ENCODE assay signal across 11 cellular contexts in genomic region chr7:101924171-101924570, GRCh38.
DNase-seq lines count a peak whose midpoint lies in the region; TF ChIP-seq lines count a peak whose summit lies in the region.
"Had no signal": no experiment of that assay in that cellular context is flagged by ENCODE, and none has a peak within 500 bp of the region (broad histone marks: within the 10 kb centered on the region; RNA-seq: fewer than 3 reads in every experiment).

No MANE protein-coding gene starts in this region.

- H3K27me3 ChIP-seq in ACC112 (ENCODE audit: insufficient read depth, low read length) (no peaks in the 10 kb centered on the region), muscle layer of colon (ENCODE audit: control insufficient read depth in 1 of 2, insufficient read depth in 2 of 2, low read length in 2 of 2) (no peaks in the 10 kb centered on the region)
- H3K27me3 ChIP-seq: right lobe of liver had no signal

- H2AFZ ChIP-seq in ACC112 (ENCODE audit: low read length, unreplicated experiment), result no peak overlapping the region

- H3K4me1 Mint-ChIP-seq in HFFc6 (ENCODE audit: low read depth), result peaks cover 34% of the 10 kb centered on the region

- peaks cover 4% of the 10 kb centered on the region for H3K79me2 ChIP-seq in ACC112 (ENCODE audit: control insufficient read depth, insufficient read depth, low read length, unreplicated experiment)

- in situ Hi-C loops in astrocyte of the spinal cord (cut with HindIII; ENCODE audit: low sequenced_read_pairs), result no loop called here

- peaks cover 2% of the 10 kb centered on the region for H3K27me3 Mint-ChIP-seq in HFFc6 (ENCODE audit: insufficient read depth)

- peak overlapping the region; percentile 12 for H3K9ac ChIP-seq in muscle layer of colon (ENCODE audit: low read length)

- peak overlapping the region; percentile 68 for H3K4me3 Mint-ChIP-seq in HFFc6
- H3K4me3 Mint-ChIP-seq: activated T-helper 1 cell treated with anti-CD3 and anti-CD28 coated beads, Interleukin-12 subunit alpha, Interleukin-12 subunit beta, Interleukin-2, Interleukin-4 antibody, amounts not matched to agents 30 ng/mL and 10 ng/mL and 1 ng/mL, durations not matched to agents 14 hours and 24 hours and 36 hours had no signal

- no peaks in the 10 kb centered on the region for H3K9me3 Mint-ChIP-seq in HFFc6
- H3K9me3 Mint-ChIP-seq: activated T-helper 1 cell treated with anti-CD3 and anti-CD28 coated beads, Interleukin-12 subunit alpha, Interleukin-12 subunit beta, Interleukin-2, Interleukin-4 antibody, amounts not matched to agents 30 ng/mL and 10 ng/mL and 1 ng/mL, durations not matched to agents 14 hours and 24 hours and 36 hours had no signal

- H3K4me1 ChIP-seq in ACC112 (ENCODE audit: control insufficient read depth, insufficient read depth, low read length, unreplicated experiment) (peaks cover 7% of the 10 kb centered on the region), muscle layer of colon (ENCODE audit: insufficient read depth, low read length) (peaks cover 25% of the 10 kb centered on the region)

- TF ChIP-seq CTCF in HFFc6 (IDR thresholded peaks at IDR 0.05), result no peak
- no peak for TF ChIP-seq CTCF in astrocyte of the spinal cord (IDR thresholded peaks at IDR 0.05; ENCODE audit: low read depth, low read length)

- H3K9me3 ChIP-seq in muscle layer of colon (ENCODE audit: low read length), result no peaks in the 10 kb centered on the region
- H3K9me3 ChIP-seq: right lobe of liver had no signal

- H3K4me3 ChIP-seq in ACC112 (ENCODE audit: low read depth, low read length) (no peak overlapping the region), astrocyte of the spinal cord (ENCODE audit: low read depth, low read length) (no peak overlapping the region), muscle layer of colon (ENCODE audit: low read depth in 1 of 2, low read length in 2 of 2) (peak overlapping the region in 1 of 2 donors; percentile 34)
- H3K4me3 ChIP-seq: right lobe of liver had no signal

- peaks cover 14% of the 10 kb centered on the region for H3K36me3 Mint-ChIP-seq in HFFc6 (ENCODE audit: low read depth)

- H3K27ac Mint-ChIP-seq in HFFc6, result peak overlapping the region; percentile 94
- H3K27ac Mint-ChIP-seq: activated T-helper 1 cell treated with anti-CD3 and anti-CD28 coated beads, Interleukin-12 subunit alpha, Interleukin-12 subunit beta, Interleukin-2, Interleukin-4 antibody, amounts not matched to agents 30 ng/mL and 10 ng/mL and 1 ng/mL, durations not matched to agents 14 hours and 24 hours and 36 hours had no signal

- peak overlapping the region; percentile 57; the same call in 1 of the 2 replicates for H3K27ac ChIP-seq in ACC112 (ENCODE audit: low read depth, low read length)
- H3K27ac ChIP-seq in muscle layer of colon (ENCODE audit: low read depth, low read length), result peak overlapping the region; percentile 85
- H3K27ac ChIP-seq: right lobe of liver had no signal

- peak; percentile 90 for DNase-seq in HFFc6
- DNase-seq in astrocyte of the spinal cord (ENCODE audit: low read depth, low spot score), result peak; percentile 74
- no peak for DNase-seq in SK-N-DZ (ENCODE audit: low spot score)
- DNase-seq in GF-D8 (lab: John Stamatoyannopoulos, UW), result no peak
- DNase-seq in C1 segment of cervical spinal cord (lab: John Stamatoyannopoulos, UW), result no peak
- no peak for DNase-seq in NCI-H446 treated with DMSO at 0.1 percent for 48 hours (lab: John Stamatoyannopoulos, UW)
- DNase-seq: glutamatergic neuron had no signal

- H3K36me3 ChIP-seq in ACC112 (ENCODE audit: insufficient read depth, low read length), result no peaks in the 10 kb centered on the region
- peaks cover 5% of the 10 kb centered on the region for H3K36me3 ChIP-seq in muscle layer of colon (ENCODE audit: insufficient read depth, low read length)
- H3K36me3 ChIP-seq: right lobe of liver had no signal

Comparison
In these comparisons a context has a peak if more than half of its experiments do, and no peak if none do; other contexts are left out.
1. DNase-seq: peak in HFFc6 (single experiment) and astrocyte of the spinal cord (single experiment); none in SK-N-DZ (single experiment), GF-D8 (single experiment), C1 segment of cervical spinal cord (0 of 14) and NCI-H446 treated with DMSO at 0.1 percent for 48 hours (single experiment).